18 cellular contexts compared by ENCODE assay signal in the genomic region with DNA sequence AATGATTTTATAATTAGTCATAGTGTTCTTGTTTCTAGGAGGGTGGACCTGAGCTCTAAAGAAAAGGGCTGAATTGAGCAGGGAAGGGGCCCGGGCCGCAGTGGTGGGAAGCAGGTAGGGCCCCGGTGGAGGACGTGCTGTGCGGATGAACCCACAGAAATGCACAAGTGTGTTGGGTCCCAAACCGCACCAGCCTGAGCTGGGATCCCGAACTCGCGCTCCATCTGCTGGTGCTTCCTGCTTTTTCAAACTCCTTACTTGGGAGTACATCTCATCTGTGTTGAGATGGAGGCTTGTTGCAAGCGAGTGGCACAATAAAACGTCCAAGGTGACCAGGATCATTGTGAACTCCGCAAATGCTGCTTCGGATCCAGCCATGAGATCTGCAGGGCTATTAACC.
A peak's percentile ranks its signal among the peaks of the same experiment; 100 is the strongest.
DNase-seq lines count a peak whose midpoint lies in the region; ATAC-seq and TF ChIP-seq lines count a peak whose summit lies in the region.
"Had no signal": no experiment of that assay in that cellular context is flagged by ENCODE, and none has a peak within 500 bp of the region (broad histone marks: within the 10 kb centered on the region; RNA-seq: fewer than 3 reads in every experiment).

No MANE protein-coding gene starts in this region.

- peaks cover 13 to 15% of the 10 kb centered on the region in 2 donors for H3K27me3 Mint-ChIP-seq in natural killer cell treated with Interleukin-12 subunit alpha and Interleukin-12 subunit beta and Interleukin-15 and Interleukin-18, amount 100 ng/mL, for 72 hours
- H3K27me3 Mint-ChIP-seq: B cell had no signal

- intact Hi-C loops in mammary epithelial cell (cut with micrococcal nuclease) = no loop called here

- DNase-seq in T47D (ENCODE audit: low read depth in 1 of 2, low spot score in 1 of 2) = peak; percentile 14 to 59
- DNase-seq in mammary epithelial cell = no peak
- DNase-seq in LNCaP clone FGC (ENCODE audit: low read depth) = no peak
- DNase-seq in mesenteric fat pad (ENCODE audit: low spot score) = peak; percentile 72
- DNase-seq in natural killer cell treated with Interleukin-12 subunit alpha and Interleukin-12 subunit beta and Interleukin-15 and Interleukin-18, amount 100 ng/mL, for 72 hours (ENCODE audit: low spot score) = no peak
- DNase-seq: CD4-positive, alpha-beta T cell; CD8-positive, alpha-beta memory T cell; DMS 273 treated with DMSO at 0.1 percent for 48 hours; DMS79; H9; HFFc6 had no signal

- no peaks in the 10 kb centered on the region for H3K36me3 Mint-ChIP-seq in natural killer cell treated with Interleukin-12 subunit alpha and Interleukin-12 subunit beta and Interleukin-15 and Interleukin-18, amount 100 ng/mL, for 72 hours
- H3K36me3 Mint-ChIP-seq: CD14-positive monocyte; CD8-positive, alpha-beta memory T cell had no signal

- H3K4me1 Mint-ChIP-seq in natural killer cell treated with Interleukin-12 subunit alpha and Interleukin-12 subunit beta and Interleukin-15 and Interleukin-18, amount 100 ng/mL, for 72 hours (ENCODE audit: low read depth in 2 of 2) = no peaks in the 10 kb centered on the region
- H3K4me1 Mint-ChIP-seq: B cell; CD14-positive monocyte; CD8-positive, alpha-beta memory T cell; GM23338; H9 had no signal

- no peak overlapping the region for H3K4me3 ChIP-seq in mammary epithelial cell (replicated peaks in 1 of 3; ENCODE audit: insufficient read depth in 1 of 3, low read depth in 2 of 3, low read length in 3 of 3)
- no peak overlapping the region for H3K4me3 ChIP-seq in LNCaP clone FGC (ENCODE audit: low read depth, low read length)
- H3K4me3 ChIP-seq: BLaER1, GM12878, GM23338 had no signal

- no peak overlapping the region for H3K27ac Mint-ChIP-seq in natural killer cell treated with Interleukin-12 subunit alpha and Interleukin-12 subunit beta and Interleukin-15 and Interleukin-18, amount 100 ng/mL, for 72 hours
- H3K27ac Mint-ChIP-seq: B cell; CD14-positive monocyte; CD4-positive, alpha-beta T cell; CD8-positive, alpha-beta memory T cell; GM23338; H9; HFFc6 had no signal

- H3K36me3 ChIP-seq in mammary epithelial cell (ENCODE audit: insufficient read depth, low read length) = no peaks in the 10 kb centered on the region
- H3K36me3 ChIP-seq: BLaER1 had no signal

- H3K4me1 ChIP-seq in mammary epithelial cell (ENCODE audit: insufficient read depth, low read length) = no peaks in the 10 kb centered on the region
- H3K4me1 ChIP-seq: BLaER1 had no signal

- H3K4me2 ChIP-seq in mammary epithelial cell (ENCODE audit: insufficient read depth, low read depth, low read length) = no peak overlapping the region
- H3K4me2 ChIP-seq: BLaER1, GM23338 had no signal

- in situ Hi-C loops in T47D (cut with HindIII; ENCODE audit: low pct_unique_long_range_greater_than_20kb, low sequenced_read_pairs) (no loop called here), mammary epithelial cell (cut with MboI; ENCODE audit: low sequenced_read_pairs in 2 of 2) (loop anchor here (25.0 kb wide), 1 partner anchor 516 kb away; no protein-coding TSS in a partner anchor)

- H3K9me3 ChIP-seq in mammary epithelial cell (replicated peaks; ENCODE audit: insufficient read depth, low read length) = no peaks in the 10 kb centered on the region
- H3K9me3 ChIP-seq: BLaER1 had no signal

- 88% methylated on average over 13 of the region's 13 CpGs for WGBS in mammary epithelial cell (ENCODE audit: low coverage, missing lambda C conversion rate)

- TF ChIP-seq CTCF in mammary epithelial cell (conservative IDR thresholded peaks at IDR 0.05 in 1 of 2, IDR thresholded peaks at IDR 0.05 in 1 of 2; ENCODE audit: extremely low read depth in 1 of 2, insufficient read depth in 1 of 2, low read depth in 1 of 2, low read length in 2 of 2) = no peak
- TF ChIP-seq CTCF in LNCaP clone FGC (IDR thresholded peaks at IDR 0.05; ENCODE audit: control insufficient read depth, extremely low read depth, insufficient read depth) = peak; percentile 58

- CTCF ChIA-PET in mammary epithelial cell (lab: Charles Lee; ENCODE audit: low non-redundant PET) = no interaction called here

- H3K79me2 ChIP-seq in mammary epithelial cell (ENCODE audit: insufficient read depth, low read length) = no peaks in the 10 kb centered on the region

- no TSS peak for BruUV-seq in mammary epithelial cell (replicated peaks; lab: Mats Ljungman, UMichigan)

- no peak overlapping the region for H2AFZ ChIP-seq in mammary epithelial cell (ENCODE audit: low read depth, low read length)
- H2AFZ ChIP-seq: GM23338 had no signal

- no peaks in the 10 kb centered on the region for H4K20me1 ChIP-seq in mammary epithelial cell (ENCODE audit: insufficient read depth, low read length)
- H4K20me1 ChIP-seq: BLaER1 had no signal

- H3K27me3 ChIP-seq in mammary epithelial cell (ENCODE audit: insufficient read depth, low read length) = no peaks in the 10 kb centered on the region
- H3K27me3 ChIP-seq: BLaER1 had no signal

- no peak overlapping the region for H3K4me3 Mint-ChIP-seq in natural killer cell treated with Interleukin-12 subunit alpha and Interleukin-12 subunit beta and Interleukin-15 and Interleukin-18, amount 100 ng/mL, for 72 hours
- H3K4me3 Mint-ChIP-seq: B cell; CD14-positive monocyte; CD4-positive, alpha-beta T cell; CD8-positive, alpha-beta memory T cell; GM23338; H9; HFFc6 had no signal

- no peaks in the 10 kb centered on the region for H3K9me3 Mint-ChIP-seq in natural killer cell treated with Interleukin-12 subunit alpha and Interleukin-12 subunit beta and Interleukin-15 and Interleukin-18, amount 100 ng/mL, for 72 hours
- H3K9me3 Mint-ChIP-seq: HFFc6 had no signal

- no peak overlapping the region for H3K27ac ChIP-seq in mammary epithelial cell (ENCODE audit: insufficient read depth, low read depth, low read length)
- H3K27ac ChIP-seq: 22Rv1, BLaER1 had no signal

- H3K9ac ChIP-seq in mammary epithelial cell (ENCODE audit: insufficient read depth, low read length) = no peak overlapping the region
- H3K9ac ChIP-seq: BLaER1 had no signal

- ATAC-seq in natural killer cell treated with Interleukin-12 subunit alpha and Interleukin-12 subunit beta and Interleukin-15 and Interleukin-18, amount 100 ng/mL, for 72 hours = no peak
- no peak for ATAC-seq in HG02970 (IDR thresholded peaks at IDR 0.05; ENCODE audit: low FRiP score, unreplicated experiment)
- ATAC-seq: GM12878, GM23338 had no signal

- dilution Hi-C loops in mammary epithelial cell (cut with HindIII; ENCODE audit: low sequenced_read_pairs) = no loop called here

Comparison
In these comparisons a context has a peak if more than half of its experiments do, and no peak if none do; other contexts are left out.
1. DNase-seq: peak in T47D (2 of 2) and mesenteric fat pad (single experiment); none in mammary epithelial cell (single experiment), LNCaP clone FGC (single experiment) and natural killer cell treated with Interleukin-12 subunit alpha and Interleukin-12 subunit beta and Interleukin-15 and Interleukin-18, amount 100 ng/mL, for 72 hours (single experiment).